In genomic region chrX:104098151-104098808, GRCh38 we compare ENCODE assay signal across 8 cellular contexts.
A peak's percentile ranks its signal among the peaks of the same experiment; 100 is the strongest.
DNase-seq lines count a peak whose midpoint lies in the region; ATAC-seq and TF ChIP-seq lines count a peak whose summit lies in the region.

No MANE protein-coding gene starts in this region.

- H3K4me3 Mint-ChIP-seq in activated naive CD8-positive, alpha-beta T cell: peak overlapping the region; percentile 2

- peak overlapping the region; percentile 68 for H3K4me2 ChIP-seq in OCI-LY3 (ENCODE audit: low read length)

- no peaks in the 10 kb centered on the region for H3K9me3 ChIP-seq in OCI-LY3 (ENCODE audit: insufficient read depth, low read length)

- DNase-seq in DMS153 (lab: John Stamatoyannopoulos, UW) (peak; percentile 56), Kasumi-1 (lab: John Stamatoyannopoulos, UW) (peak; percentile 64 to 67), glomerular visceral epithelial cell (ENCODE audit: extremely low spot score) (peak; percentile 57), retinal pigment epithelial cell (ENCODE audit: low read depth) (peak; percentile 47)

- H3K36me3 Mint-ChIP-seq in activated naive CD8-positive, alpha-beta T cell: no peaks in the 10 kb centered on the region

- H3K9ac ChIP-seq in OCI-LY3 (ENCODE audit: low read length): no peak overlapping the region

- ATAC-seq in GM21381 (IDR thresholded peaks at IDR 0.05; ENCODE audit: unreplicated experiment) (peak; percentile 71), GM18498 (IDR thresholded peaks at IDR 0.05; ENCODE audit: unreplicated experiment) (no peak)

- no peaks in the 10 kb centered on the region for H3K27me3 Mint-ChIP-seq in activated naive CD8-positive, alpha-beta T cell

- H3K36me3 ChIP-seq in OCI-LY3 (replicated peaks; ENCODE audit: low read depth, low read length): no peaks in the 10 kb centered on the region

- peak overlapping the region; percentile 47; the same call in 1 of the 2 replicates for H2AFZ ChIP-seq in OCI-LY3 (ENCODE audit: low read depth, low read length)

- H3K4me1 ChIP-seq in OCI-LY3 (ENCODE audit: low read length): no peaks in the 10 kb centered on the region

- H3K4me3 ChIP-seq in OCI-LY3 (ENCODE audit: low read length): peak overlapping the region; percentile 69
- H3K4me3 ChIP-seq in retinal pigment epithelial cell (ENCODE audit: low read length): no peak overlapping the region

- H3K79me2 ChIP-seq in OCI-LY3 (ENCODE audit: low read length): no peaks in the 10 kb centered on the region

- TF ChIP-seq CTCF in OCI-LY3 (IDR thresholded peaks at IDR 0.05; ENCODE audit: low read depth, low read length) (peak; percentile 66), retinal pigment epithelial cell (conservative IDR thresholded peaks at IDR 0.05; ENCODE audit: low read depth, low read length) (peak; percentile 66)

- H3K27ac Mint-ChIP-seq in activated naive CD8-positive, alpha-beta T cell: no peak overlapping the region

- no peaks in the 10 kb centered on the region for H3K27me3 ChIP-seq in OCI-LY3 (ENCODE audit: low read depth, low read length)

- H4K20me1 ChIP-seq in OCI-LY3 (ENCODE audit: insufficient read depth, low read length): no peaks in the 10 kb centered on the region

- H3K4me1 Mint-ChIP-seq in activated naive CD8-positive, alpha-beta T cell (ENCODE audit: low read depth): no peaks in the 10 kb centered on the region

- no peak overlapping the region for H3K27ac ChIP-seq in OCI-LY3 (ENCODE audit: low read length)

- no peaks in the 10 kb centered on the region for H3K9me3 Mint-ChIP-seq in activated naive CD8-positive, alpha-beta T cell (ENCODE audit: low read depth)
